8 cellular contexts compared by ENCODE assay signal in genomic region chr14:36556811-36557433, GRCh38. TPM values are rescaled to one million over a fixed set of nuclear protein-coding genes. Genes with fewer than 3 reads are reported as not detected.
DNase-seq lines count a peak whose midpoint lies in the region; ATAC-seq and TF ChIP-seq lines count a peak whose summit lies in the region.

No MANE protein-coding gene starts in this region.

- no peak overlapping the region for H3K4me3 Mint-ChIP-seq in natural killer cell
- no peak overlapping the region for H3K4me3 Mint-ChIP-seq in natural killer cell treated with Interleukin-12 subunit alpha and Interleukin-12 subunit beta and Interleukin-15 and Interleukin-18, amount 100 ng/mL, for 72 hours

- no peaks in the 10 kb centered on the region for H3K36me3 Mint-ChIP-seq in natural killer cell
- H3K36me3 Mint-ChIP-seq in natural killer cell treated with Interleukin-12 subunit alpha and Interleukin-12 subunit beta and Interleukin-15 and Interleukin-18, amount 100 ng/mL, for 72 hours = no peaks in the 10 kb centered on the region

- H3K27me3 ChIP-seq in right atrium auricular region = no peaks in the 10 kb centered on the region

- intact Hi-C loops in natural killer cell (cut with micrococcal nuclease) = no loop called here

- no peaks in the 10 kb centered on the region for H3K9me3 ChIP-seq in right atrium auricular region

- no peak overlapping the region for H3K27ac Mint-ChIP-seq in natural killer cell
- no peak overlapping the region for H3K27ac Mint-ChIP-seq in natural killer cell treated with Interleukin-12 subunit alpha and Interleukin-12 subunit beta and Interleukin-15 and Interleukin-18, amount 100 ng/mL, for 72 hours

- no peak overlapping the region for H3K27ac ChIP-seq in right atrium auricular region

- DNase-seq in natural killer cell = no peak
- DNase-seq in natural killer cell treated with Interleukin-12 subunit alpha and Interleukin-12 subunit beta and Interleukin-15 and Interleukin-18, amount 100 ng/mL, for 72 hours (ENCODE audit: low spot score) = no peak
- DNase-seq in NB4 (ENCODE audit: low read depth) = peak; percentile 31
- no peak for DNase-seq in right atrium auricular region (ENCODE audit: low spot score)
- peak; percentile 73 for DNase-seq in superior temporal gyrus (ENCODE audit: extremely low spot score)
- DNase-seq in occipital lobe (lab: John Stamatoyannopoulos, UW) = no peak

- H3K4me1 ChIP-seq in right atrium auricular region = no peaks in the 10 kb centered on the region

- peaks cover 0 to 2% of the 10 kb centered on the region in 2 donors for H3K9me3 Mint-ChIP-seq in natural killer cell
- no peaks in the 10 kb centered on the region for H3K9me3 Mint-ChIP-seq in natural killer cell treated with Interleukin-12 subunit alpha and Interleukin-12 subunit beta and Interleukin-15 and Interleukin-18, amount 100 ng/mL, for 72 hours

- peaks cover 8 to 13% of the 10 kb centered on the region in 2 donors for H3K27me3 Mint-ChIP-seq in natural killer cell (ENCODE audit: low read depth in 2 of 2)
- H3K27me3 Mint-ChIP-seq in natural killer cell treated with Interleukin-12 subunit alpha and Interleukin-12 subunit beta and Interleukin-15 and Interleukin-18, amount 100 ng/mL, for 72 hours = peaks cover 12 to 28% of the 10 kb centered on the region in 2 donors

- no peak for TF ChIP-seq POLR2A in NB4 (IDR thresholded peaks at IDR 0.05; ENCODE audit: extremely low read depth, insufficient read length)

- H3K36me3 ChIP-seq in right atrium auricular region = no peaks in the 10 kb centered on the region

- TF ChIP-seq CTCF in natural killer cell (IDR thresholded peaks at IDR 0.05) (peak; percentile 12), NB4 (IDR thresholded peaks at IDR 0.05; ENCODE audit: low read depth, low read length) (peak; percentile 85), WI38 (IDR thresholded peaks at IDR 0.05; ENCODE audit: low read depth, low read length) (peak; percentile 88), right atrium auricular region (IDR thresholded peaks at IDR 0.05) (peak; percentile 47 to 77)

- no peaks in the 10 kb centered on the region for H3K4me1 Mint-ChIP-seq in natural killer cell
- H3K4me1 Mint-ChIP-seq in natural killer cell treated with Interleukin-12 subunit alpha and Interleukin-12 subunit beta and Interleukin-15 and Interleukin-18, amount 100 ng/mL, for 72 hours (ENCODE audit: low read depth in 2 of 2) = peaks cover 0 to 4% of the 10 kb centered on the region in 2 donors

- ATAC-seq in natural killer cell (no peak), HG02763 (IDR thresholded peaks at IDR 0.05; ENCODE audit: unreplicated experiment) (no peak)
- no peak for ATAC-seq in natural killer cell treated with Interleukin-12 subunit alpha and Interleukin-12 subunit beta and Interleukin-15 and Interleukin-18, amount 100 ng/mL, for 72 hours

- H3K4me3 ChIP-seq in NB4 (ENCODE audit: low read depth, low read length) (no peak overlapping the region), WI38 (ENCODE audit: low read depth, low read length) (no peak overlapping the region), right atrium auricular region (no peak overlapping the region)

RNA-seq across cellular contexts. Expression of gene NKX2-8, which starts 25.5 kb away (rescaled TPM):
- not detected for total RNA-seq in natural killer cell
- total RNA-seq in natural killer cell treated with Interleukin-12 subunit alpha and Interleukin-12 subunit beta and Interleukin-15 and Interleukin-18, amount 100 ng/mL, for 72 hours = not detected
- total RNA-seq in right atrium auricular region = not detected
- not detected for total RNA-seq in occipital lobe

RNA-seq across cellular contexts. Expression of gene NKX2-1, which starts 36.9 kb away (rescaled TPM):
- total RNA-seq in natural killer cell (not detected), right atrium auricular region (not detected), occipital lobe (0.31 TPM)
- total RNA-seq in natural killer cell treated with Interleukin-12 subunit alpha and Interleukin-12 subunit beta and Interleukin-15 and Interleukin-18, amount 100 ng/mL, for 72 hours = not detected

Comparison
In these comparisons a context has a peak if more than half of its experiments do, and no peak if none do; other contexts are left out.
1. DNase-seq: peak in NB4 (single experiment) and superior temporal gyrus (single experiment); none in natural killer cell (single experiment), natural killer cell treated with Interleukin-12 subunit alpha and Interleukin-12 subunit beta and Interleukin-15 and Interleukin-18, amount 100 ng/mL, for 72 hours (single experiment), right atrium auricular region (single experiment) and occipital lobe (single experiment).
2. CTCF ChIP-seq: peak in every context shown above with its lines; median percentile 88 in WI38; 85 in NB4; 62 in right atrium auricular region; 12 in natural killer cell.